Comparison of ENCODE assay signal across 19 cellular contexts in genomic region chr22:35436421-35436820, GRCh38.
"Had no signal": no experiment of that assay in that cellular context is flagged by ENCODE, and none has a peak within 500 bp of the region (broad histone marks: within the 10 kb centered on the region; RNA-seq: fewer than 3 reads in every experiment).

No MANE protein-coding gene starts in this region.

- DNase-seq: activated gamma-delta T cell treated with Interleukin-2 at 50 U/mL for 16 hours; activated naive CD4-positive, alpha-beta T cell treated with anti-CD3 and anti-CD28 coated beads, Interleukin-2, amount 10 ng/mL, durations not matched to agents 7 days and 5 days; KG1; NCI-H1048; NCI-H1436; NCI-H1694 treated with DMSO at 0.1 percent for 48 hours; NCI-H2029 treated with DMSO at 0.1 percent for 48 hours; NCI-H345; NCI-H510A; NCI-H526 treated with DMSO at 0.1 percent for 48 hours; T-helper 1 cell had no signal

- H3K9ac ChIP-seq: SK-N-SH had no signal

- H3K9me3 ChIP-seq: SJCRH30, SK-N-SH had no signal

- H3K4me3 Mint-ChIP-seq: activated CD8-positive, alpha-beta memory T cell treated with anti-CD3 and anti-CD28 coated beads, Interleukin-2, amount 10 ng/mL, durations not matched to agents 7 days and 5 days; activated naive CD4-positive, alpha-beta T cell treated with anti-CD3 and anti-CD28 coated beads, Interleukin-2, amount 10 ng/mL, durations not matched to agents 7 days and 5 days; brain; central memory CD8-positive, alpha-beta T cell had no signal

- H3K27me3 Mint-ChIP-seq: activated CD8-positive, alpha-beta memory T cell treated with anti-CD3 and anti-CD28 coated beads, Interleukin-2, amount 10 ng/mL, durations not matched to agents 7 days and 5 days; activated naive CD4-positive, alpha-beta T cell treated with anti-CD3 and anti-CD28 coated beads, Interleukin-2, amount 10 ng/mL, durations not matched to agents 7 days and 5 days; central memory CD8-positive, alpha-beta T cell had no signal

- H3K4me3 ChIP-seq: SJCRH30 had no signal

- H3K4me1 ChIP-seq: SJCRH30 had no signal

- H3K9me3 Mint-ChIP-seq: central memory CD8-positive, alpha-beta T cell had no signal

- FAIRE-seq: astrocyte had no signal

- H3K27ac Mint-ChIP-seq: activated naive CD4-positive, alpha-beta T cell treated with anti-CD3 and anti-CD28 coated beads, Interleukin-2, amount 10 ng/mL, durations not matched to agents 7 days and 5 days had no signal

- H3K27ac ChIP-seq: SJCRH30, WERI-Rb-1 had no signal

- ATAC-seq: Right ventricle myocardium inferior had no signal

- H3K4me1 Mint-ChIP-seq: activated CD8-positive, alpha-beta memory T cell treated with anti-CD3 and anti-CD28 coated beads, Interleukin-2, amount 10 ng/mL, durations not matched to agents 7 days and 5 days; activated naive CD4-positive, alpha-beta T cell treated with anti-CD3 and anti-CD28 coated beads, Interleukin-2, amount 10 ng/mL, durations not matched to agents 7 days and 5 days; central memory CD8-positive, alpha-beta T cell had no signal
